9 cellular contexts compared by ENCODE assay signal in the genomic region with DNA sequence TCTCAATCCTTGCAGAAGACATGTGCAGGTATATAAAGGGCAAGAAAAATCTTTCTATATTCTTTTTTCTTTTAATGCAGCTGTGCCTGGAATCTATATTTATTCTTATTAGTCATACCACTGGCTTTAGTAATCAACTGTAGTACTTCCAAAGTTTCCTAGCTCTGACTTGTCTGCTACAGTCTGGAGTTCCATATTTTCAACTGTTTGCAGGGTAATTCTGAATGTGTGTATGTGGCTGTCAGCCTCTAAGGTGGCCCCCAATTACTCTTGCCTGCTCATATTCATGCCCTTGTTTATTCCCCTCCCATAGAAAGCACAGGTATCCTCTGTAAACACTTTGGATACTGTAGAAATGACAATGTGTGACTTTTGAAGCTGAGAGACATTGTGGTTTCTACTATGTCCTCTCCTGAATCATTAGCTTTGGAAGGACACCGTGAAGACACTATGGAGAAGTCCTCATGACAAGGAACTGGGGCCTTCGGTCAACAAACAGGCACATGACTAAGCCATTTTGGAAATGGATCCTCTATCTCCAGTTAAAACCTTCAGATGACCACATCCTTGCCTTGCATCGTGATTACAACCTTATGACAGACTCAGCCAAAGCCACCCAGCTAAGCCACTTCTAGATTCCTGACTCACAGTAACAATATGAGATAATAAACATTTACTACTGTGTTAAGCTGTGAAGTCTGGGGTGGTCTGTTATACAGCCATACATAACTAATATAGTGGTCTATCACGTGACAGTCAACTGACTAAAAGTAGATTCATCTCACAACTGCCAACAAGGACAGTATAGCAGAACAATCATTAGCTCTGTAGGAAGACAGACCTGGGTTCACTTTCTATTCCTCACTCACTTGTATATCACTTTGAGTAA. TPM values are rescaled to one million over a fixed set of nuclear protein-coding genes. Genes with fewer than 3 reads are reported as not detected.
DNase-seq lines count a peak whose midpoint lies in the region; ATAC-seq, FAIRE-seq and TF ChIP-seq lines count a peak whose summit lies in the region.
"Had no signal": no experiment of that assay in that cellular context is flagged by ENCODE, and none has a peak within 500 bp of the region (broad histone marks: within the 10 kb centered on the region; RNA-seq: fewer than 3 reads in every experiment).

No MANE protein-coding gene starts in this region.

- FAIRE-seq in H54 (lab: Jason Lieb, UNC) (peak; percentile 43), RCC 7860 (lab: Jason Lieb, UNC) (no peak)

- H3K79me1 ChIP-seq in mesendoderm (ENCODE audit: low read length): no peaks in the 10 kb centered on the region

- no peak overlapping the region for H3K18ac ChIP-seq in mesendoderm (ENCODE audit: low read length)

- no peak overlapping the region for H3K4me2 ChIP-seq in mesendoderm (ENCODE audit: low read length)

- DNase-seq in H54 (ENCODE audit: insufficient read length, low spot score): no peak
- peak; percentile 49 for DNase-seq in RCC 7860 (ENCODE audit: low spot score)
- DNase-seq in memory B cell (ENCODE audit: low spot score in 2 of 2): no peak
- no peak for DNase-seq in NCI-H187 (lab: John Stamatoyannopoulos, UW)
- no peak for DNase-seq in mesendoderm
- DNase-seq in medulla oblongata (ENCODE audit: extremely low spot score): no peak

- H3K56ac ChIP-seq in mesendoderm (ENCODE audit: low read length): no peak overlapping the region

- H4K5ac ChIP-seq in mesendoderm (ENCODE audit: low read length): no peak overlapping the region

- no peaks in the 10 kb centered on the region for H3K36me3 ChIP-seq in mesendoderm (ENCODE audit: control insufficient read depth, insufficient read depth, low read length)

- no peak overlapping the region for H3K27ac ChIP-seq in mesendoderm (ENCODE audit: low read depth, low read length)
- H3K27ac ChIP-seq: parathyroid adenoma had no signal

- peak overlapping the region; percentile 14 for H3K27ac Mint-ChIP-seq in memory B cell

- ATAC-seq in GM18505 (IDR thresholded peaks at IDR 0.05; ENCODE audit: unreplicated experiment) (peak; percentile 69), memory B cell (ENCODE audit: low read depth) (no peak), HG03025 (IDR thresholded peaks at IDR 0.05; ENCODE audit: low FRiP score, unreplicated experiment) (no peak)

- no peaks in the 10 kb centered on the region for H3K4me1 ChIP-seq in mesendoderm (ENCODE audit: control insufficient read depth, low read depth, low read length)
- H3K4me1 ChIP-seq: parathyroid adenoma had no signal

- no peak overlapping the region for H3K4me3 Mint-ChIP-seq in memory B cell

- TF ChIP-seq POLR2A in GM18505 (IDR thresholded peaks at IDR 0.05; ENCODE audit: borderline replicate concordance, extremely low read depth, insufficient read depth, insufficient read length) (no peak), H54 (IDR thresholded peaks at IDR 0.05; ENCODE audit: low read depth, low read length) (no peak)

- no peak overlapping the region for H3K23ac ChIP-seq in mesendoderm (ENCODE audit: low read length)

- no peak overlapping the region for H2BK120ac ChIP-seq in mesendoderm (ENCODE audit: low read depth, low read length)

- H3K4ac ChIP-seq in mesendoderm (ENCODE audit: low read depth, low read length): no peak overlapping the region

- no peaks in the 10 kb centered on the region for H3K79me2 ChIP-seq in mesendoderm (ENCODE audit: control insufficient read depth, insufficient read depth, low read length)
- H3K79me2 ChIP-seq: parathyroid adenoma had no signal

- no peak overlapping the region for H2BK5ac ChIP-seq in mesendoderm (ENCODE audit: low read length)

- WGBS in mesendoderm (ENCODE audit: extremely low coverage, insufficient coverage, low lambda C conversion rate): no CpG with 5 or more reads among the region's 4 CpGs

- no peak overlapping the region for H3K4me3 ChIP-seq in mesendoderm (ENCODE audit: low read length)

- no peak overlapping the region for H2BK15ac ChIP-seq in mesendoderm (replicated peaks; ENCODE audit: low read depth)

- no peaks in the 10 kb centered on the region for H3K9me3 Mint-ChIP-seq in memory B cell

- H3K4me1 Mint-ChIP-seq in memory B cell: peaks cover 4% of the 10 kb centered on the region

- H2AK5ac ChIP-seq in mesendoderm (ENCODE audit: low read length): no peak overlapping the region

- no peak overlapping the region for H4K8ac ChIP-seq in mesendoderm (ENCODE audit: low read depth, low read length)

- H3K27me3 Mint-ChIP-seq in memory B cell: no peaks in the 10 kb centered on the region

- peaks cover 44% of the 10 kb centered on the region for H3K36me3 Mint-ChIP-seq in memory B cell

- no peak overlapping the region for H3K9ac ChIP-seq in mesendoderm (ENCODE audit: low read length)
- H3K9ac ChIP-seq: parathyroid adenoma had no signal

- H3K27me3 ChIP-seq in mesendoderm (ENCODE audit: insufficient read depth, low read length, poor library complexity): no peaks in the 10 kb centered on the region

RNA-seq across cellular contexts. Expression of a gene that starts 49.5 kb away (rescaled TPM):
- 2.5 TPM for polyA plus RNA-seq in mesendoderm (2013, experiment 1 of 2)
- polyA plus RNA-seq in mesendoderm (2013, experiment 2 of 2): 2.6 TPM
